2 cellular contexts compared by ENCODE assay signal in the genomic region with DNA sequence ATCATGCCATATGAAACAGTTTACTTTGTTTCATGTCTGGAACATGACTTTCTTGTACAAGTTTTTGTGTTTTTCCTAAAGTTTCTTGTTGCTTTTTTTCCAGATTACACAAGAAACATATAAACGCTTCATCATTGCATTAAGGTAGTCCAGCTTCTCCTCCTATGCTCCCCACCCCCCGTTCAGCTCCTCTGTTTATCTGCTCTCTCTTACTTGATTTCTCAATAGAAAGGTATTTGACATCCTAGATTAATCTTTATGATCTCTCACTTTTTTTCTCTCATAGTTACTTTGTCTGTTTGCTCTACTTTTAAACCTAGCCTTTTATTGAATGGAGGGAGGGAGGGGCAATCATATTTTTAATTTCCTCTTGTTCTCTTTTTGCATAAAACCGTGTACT.
TF ChIP-seq lines count a peak whose summit lies in the region.

No MANE protein-coding gene starts in this region.

TF ChIP-seq in IMR-90, 13 proteins besides CTCF, POLR2A, EP300 and RAD21:
- TF ChIP-seq CEBPB (IDR thresholded peaks at IDR 0.05; ENCODE audit: low read depth, low read length): no peak
- no peak for TF ChIP-seq NFE2L2 (IDR thresholded peaks at IDR 0.05; ENCODE audit: low read depth, low read length)
- TF ChIP-seq RCOR1 (IDR thresholded peaks at IDR 0.05; ENCODE audit: insufficient replicate concordance, low read length): no peak
- TF ChIP-seq MAFK (IDR thresholded peaks at IDR 0.05; ENCODE audit: low read depth, low read length): no peak
- no peak for TF ChIP-seq FOS (IDR thresholded peaks at IDR 0.05; ENCODE audit: low read depth, low read length)
- TF ChIP-seq, protein P1, sequence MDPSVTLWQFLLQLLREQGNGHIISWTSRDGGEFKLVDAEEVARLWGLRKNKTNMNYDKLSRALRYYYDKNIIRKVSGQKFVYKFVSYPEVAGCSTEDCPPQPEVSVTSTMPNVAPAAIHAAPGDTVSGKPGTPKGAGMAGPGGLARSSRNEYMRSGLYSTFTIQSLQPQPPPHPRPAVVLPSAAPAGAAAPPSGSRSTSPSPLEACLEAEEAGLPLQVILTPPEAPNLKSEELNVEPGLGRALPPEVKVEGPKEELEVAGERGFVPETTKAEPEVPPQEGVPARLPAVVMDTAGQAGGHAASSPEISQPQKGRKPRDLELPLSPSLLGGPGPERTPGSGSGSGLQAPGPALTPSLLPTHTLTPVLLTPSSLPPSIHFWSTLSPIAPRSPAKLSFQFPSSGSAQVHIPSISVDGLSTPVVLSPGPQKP (IDR thresholded peaks at IDR 0.05; ENCODE audit: borderline replicate concordance, low read depth, low read length): no peak
- TF ChIP-seq RFX5 (IDR thresholded peaks at IDR 0.05; ENCODE audit: low read depth, low read length): no peak
- no peak for TF ChIP-seq SMC3 (IDR thresholded peaks at IDR 0.05; ENCODE audit: low read depth, low read length)
- no peak for TF ChIP-seq BHLHE40 (IDR thresholded peaks at IDR 0.05; ENCODE audit: low read depth, low read length)
- TF ChIP-seq MAZ (IDR thresholded peaks at IDR 0.05; ENCODE audit: borderline replicate concordance, low read depth, low read length): no peak
- no peak for TF ChIP-seq CHD1 (IDR thresholded peaks at IDR 0.05; ENCODE audit: low read depth, low read length)
- TF ChIP-seq, protein P2, sequence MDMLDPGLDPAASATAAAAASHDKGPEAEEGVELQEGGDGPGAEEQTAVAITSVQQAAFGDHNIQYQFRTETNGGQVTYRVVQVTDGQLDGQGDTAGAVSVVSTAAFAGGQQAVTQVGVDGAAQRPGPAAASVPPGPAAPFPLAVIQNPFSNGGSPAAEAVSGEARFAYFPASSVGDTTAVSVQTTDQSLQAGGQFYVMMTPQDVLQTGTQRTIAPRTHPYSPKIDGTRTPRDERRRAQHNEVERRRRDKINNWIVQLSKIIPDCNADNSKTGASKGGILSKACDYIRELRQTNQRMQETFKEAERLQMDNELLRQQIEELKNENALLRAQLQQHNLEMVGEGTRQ (IDR thresholded peaks at IDR 0.05; ENCODE audit: low read depth, low read length): no peak
- no peak for TF ChIP-seq MXI1 (IDR thresholded peaks at IDR 0.05; ENCODE audit: borderline replicate concordance, low read depth, low read length)

TF ChIP-seq in K562, 482 proteins besides CTCF, POLR2A, EP300 and RAD21:
- peak; percentile 28; the same call in 1 of the 2 replicates for TF ChIP-seq CEBPB (tag; IDR thresholded peaks at IDR 0.05)
- TF ChIP-seq EGR1 (conservative IDR thresholded peaks at IDR 0.05): no peak
- no peak for TF ChIP-seq CBFA2T2 (conservative IDR thresholded peaks at IDR 0.05)
